In genomic region chr22:49305215-49305965, GRCh38 we compare ENCODE assay signal across 7 cellular contexts.
DNase-seq lines count a peak whose midpoint lies in the region; ATAC-seq and TF ChIP-seq lines count a peak whose summit lies in the region.

No MANE protein-coding gene starts in this region.

- no peaks in the 10 kb centered on the region for H3K9me3 ChIP-seq in thoracic aorta

- no peaks in the 10 kb centered on the region for H3K27me3 ChIP-seq in thoracic aorta (replicated peaks; ENCODE audit: insufficient read depth)

- peak; percentile 49 for TF ChIP-seq CTCF in GM12873 (IDR thresholded peaks at IDR 0.05; ENCODE audit: insufficient read depth, low read depth, low read length, missing control alignments)
- peak; percentile 20 for TF ChIP-seq CTCF in fibroblast of mammary gland (conservative IDR thresholded peaks at IDR 0.05; ENCODE audit: control insufficient read depth, insufficient read depth, low read depth, low read length)
- peak in 2 of 3 donors; percentile 21 to 38 for TF ChIP-seq CTCF in omental fat pad (IDR thresholded peaks at IDR 0.05)
- TF ChIP-seq CTCF in thoracic aorta (IDR thresholded peaks at IDR 0.05) = peak; percentile 96

- DNase-seq in NCI-H146 (lab: John Stamatoyannopoulos, UW) = peak; percentile 51
- DNase-seq in activated CD8-positive, alpha-beta memory T cell treated with anti-CD3 and anti-CD28 coated beads for 24 hours = peak; percentile 89
- peak; percentile 0 for DNase-seq in fibroblast of mammary gland (ENCODE audit: low read depth)
- peak; percentile 40 for DNase-seq in omental fat pad (ENCODE audit: low spot score)
- DNase-seq in thoracic aorta (ENCODE audit: low spot score) = no peak

- ATAC-seq in omental fat pad (ENCODE audit: low FRiP score) (peak; percentile 62), thoracic aorta (ENCODE audit: insufficient number of reproducible peaks, low FRiP score, low read depth) (no peak), HG03432 (IDR thresholded peaks at IDR 0.05; ENCODE audit: unreplicated experiment) (no peak)

- peaks cover 0 to 6% of the 10 kb centered on the region in 2 donors for H3K4me1 ChIP-seq in thoracic aorta (ENCODE audit: control insufficient read depth in 1 of 2, low read depth in 2 of 2)

- no peak overlapping the region for H3K4me3 ChIP-seq in fibroblast of mammary gland (ENCODE audit: control insufficient read depth, low read depth, low read length)
- peak overlapping the region; percentile 40 for H3K4me3 ChIP-seq in thoracic aorta

- no peaks in the 10 kb centered on the region for H3K36me3 ChIP-seq in thoracic aorta

- no peak overlapping the region for H3K27ac ChIP-seq in thoracic aorta

Comparison
In these comparisons a context has a peak if more than half of its experiments do, and no peak if none do; other contexts are left out.
1. CTCF ChIP-seq: peak in every context shown above with its lines; median percentile 96 in thoracic aorta; 49 in GM12873; 30 in omental fat pad; 20 in fibroblast of mammary gland.